In genomic region chr9:34458013-34458966, GRCh38 we compare ENCODE assay signal across 1 cellular context.
TF ChIP-seq lines count a peak whose summit lies in the region.

TSS of gene DNAI1 (plus strand) at chr9:34458805. CDS start at chr9:34459006, 201 bp downstream.
A gene with protein sequence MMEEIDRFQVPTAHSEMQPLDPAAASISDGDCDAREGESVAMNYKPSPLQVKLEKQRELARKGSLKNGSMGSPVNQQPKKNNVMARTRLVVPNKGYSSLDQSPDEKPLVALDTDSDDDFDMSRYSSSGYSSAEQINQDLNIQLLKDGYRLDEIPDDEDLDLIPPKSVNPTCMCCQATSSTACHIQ (minus strand): TSS chr9:34458570. CDS start chr9:34458263, 307 bp downstream.

TF ChIP-seq in SK-N-SH, 30 proteins besides CTCF, POLR2A, EP300 and RAD21 (continued from another document):
- TF ChIP-seq, protein P1, sequence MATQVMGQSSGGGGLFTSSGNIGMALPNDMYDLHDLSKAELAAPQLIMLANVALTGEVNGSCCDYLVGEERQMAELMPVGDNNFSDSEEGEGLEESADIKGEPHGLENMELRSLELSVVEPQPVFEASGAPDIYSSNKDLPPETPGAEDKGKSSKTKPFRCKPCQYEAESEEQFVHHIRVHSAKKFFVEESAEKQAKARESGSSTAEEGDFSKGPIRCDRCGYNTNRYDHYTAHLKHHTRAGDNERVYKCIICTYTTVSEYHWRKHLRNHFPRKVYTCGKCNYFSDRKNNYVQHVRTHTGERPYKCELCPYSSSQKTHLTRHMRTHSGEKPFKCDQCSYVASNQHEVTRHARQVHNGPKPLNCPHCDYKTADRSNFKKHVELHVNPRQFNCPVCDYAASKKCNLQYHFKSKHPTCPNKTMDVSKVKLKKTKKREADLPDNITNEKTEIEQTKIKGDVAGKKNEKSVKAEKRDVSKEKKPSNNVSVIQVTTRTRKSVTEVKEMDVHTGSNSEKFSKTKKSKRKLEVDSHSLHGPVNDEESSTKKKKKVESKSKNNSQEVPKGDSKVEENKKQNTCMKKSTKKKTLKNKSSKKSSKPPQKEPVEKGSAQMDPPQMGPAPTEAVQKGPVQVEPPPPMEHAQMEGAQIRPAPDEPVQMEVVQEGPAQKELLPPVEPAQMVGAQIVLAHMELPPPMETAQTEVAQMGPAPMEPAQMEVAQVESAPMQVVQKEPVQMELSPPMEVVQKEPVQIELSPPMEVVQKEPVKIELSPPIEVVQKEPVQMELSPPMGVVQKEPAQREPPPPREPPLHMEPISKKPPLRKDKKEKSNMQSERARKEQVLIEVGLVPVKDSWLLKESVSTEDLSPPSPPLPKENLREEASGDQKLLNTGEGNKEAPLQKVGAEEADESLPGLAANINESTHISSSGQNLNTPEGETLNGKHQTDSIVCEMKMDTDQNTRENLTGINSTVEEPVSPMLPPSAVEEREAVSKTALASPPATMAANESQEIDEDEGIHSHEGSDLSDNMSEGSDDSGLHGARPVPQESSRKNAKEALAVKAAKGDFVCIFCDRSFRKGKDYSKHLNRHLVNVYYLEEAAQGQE (IDR thresholded peaks at IDR 0.05; ENCODE audit: low read depth, low read length) = no peak
- no peak for TF ChIP-seq TEAD4 (IDR thresholded peaks at IDR 0.05; ENCODE audit: borderline replicate concordance, insufficient read depth)
- TF ChIP-seq JUND (IDR thresholded peaks at IDR 0.05) = no peak
- no peak for TF ChIP-seq USF1 (IDR thresholded peaks at IDR 0.05; ENCODE audit: borderline replicate concordance, low read depth)
- TF ChIP-seq FOSL2 (IDR thresholded peaks at IDR 0.05; ENCODE audit: borderline replicate concordance, low read depth) = no peak
- TF ChIP-seq, protein P2, sequence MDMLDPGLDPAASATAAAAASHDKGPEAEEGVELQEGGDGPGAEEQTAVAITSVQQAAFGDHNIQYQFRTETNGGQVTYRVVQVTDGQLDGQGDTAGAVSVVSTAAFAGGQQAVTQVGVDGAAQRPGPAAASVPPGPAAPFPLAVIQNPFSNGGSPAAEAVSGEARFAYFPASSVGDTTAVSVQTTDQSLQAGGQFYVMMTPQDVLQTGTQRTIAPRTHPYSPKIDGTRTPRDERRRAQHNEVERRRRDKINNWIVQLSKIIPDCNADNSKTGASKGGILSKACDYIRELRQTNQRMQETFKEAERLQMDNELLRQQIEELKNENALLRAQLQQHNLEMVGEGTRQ (IDR thresholded peaks at IDR 0.05; ENCODE audit: borderline replicate concordance, low read depth, low read length) = no peak
- TF ChIP-seq TCF12 (IDR thresholded peaks at IDR 0.05) = no peak
- no peak for TF ChIP-seq EZH2phosphoT487 (IDR thresholded peaks at IDR 0.05; ENCODE audit: borderline replicate concordance, low read depth)
- no peak for TF ChIP-seq NFIC (IDR thresholded peaks at IDR 0.05; ENCODE audit: borderline replicate concordance)
- peak; percentile 95 for TF ChIP-seq MXI1 (IDR thresholded peaks at IDR 0.05; ENCODE audit: low read depth, low read length)
- TF ChIP-seq, protein P3, sequence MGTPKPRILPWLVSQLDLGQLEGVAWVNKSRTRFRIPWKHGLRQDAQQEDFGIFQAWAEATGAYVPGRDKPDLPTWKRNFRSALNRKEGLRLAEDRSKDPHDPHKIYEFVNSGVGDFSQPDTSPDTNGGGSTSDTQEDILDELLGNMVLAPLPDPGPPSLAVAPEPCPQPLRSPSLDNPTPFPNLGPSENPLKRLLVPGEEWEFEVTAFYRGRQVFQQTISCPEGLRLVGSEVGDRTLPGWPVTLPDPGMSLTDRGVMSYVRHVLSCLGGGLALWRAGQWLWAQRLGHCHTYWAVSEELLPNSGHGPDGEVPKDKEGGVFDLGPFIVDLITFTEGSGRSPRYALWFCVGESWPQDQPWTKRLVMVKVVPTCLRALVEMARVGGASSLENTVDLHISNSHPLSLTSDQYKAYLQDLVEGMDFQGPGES (IDR thresholded peaks at IDR 0.05; ENCODE audit: low read depth, low read length) = no peak
- TF ChIP-seq FOXJ3 (CRISPR knock-in tag; IDR thresholded peaks at IDR 0.05) = no peak
- peak; percentile 77 for TF ChIP-seq NRF1 (IDR thresholded peaks at IDR 0.05; ENCODE audit: low read depth, low read length)
